1 cellular context compared by ENCODE assay signal in genomic region chr14:23286020-23286903, GRCh38.
A peak's percentile ranks its signal among the peaks of the same experiment; 100 is the strongest.
TF ChIP-seq lines count a peak whose summit lies in the region.

Gene HOMEZ (minus strand): TSS chr14:23286132. CDS start chr14:23285952, 180 bp downstream.

TF ChIP-seq in HepG2, 621 proteins besides CTCF, POLR2A, EP300 and RAD21 (continued from another document and continues in another):
- TF ChIP-seq CHD2 (IDR thresholded peaks at IDR 0.05; ENCODE audit: low read depth, low read length) (peak; percentile 77), ZFP36 (IDR thresholded peaks at IDR 0.05; ENCODE audit: borderline replicate concordance, low read depth, low read length, partially characterized antibody) (peak; percentile 36), SETDB1 (CRISPR knock-in tag; IDR thresholded peaks at IDR 0.05; ENCODE audit: borderline replicate concordance) (no peak), ZNF251 (CRISPR knock-in tag; IDR thresholded peaks at IDR 0.05) (peak; percentile 97), TBX3 (IDR thresholded peaks at IDR 0.05; ENCODE audit: borderline replicate concordance) (peak; percentile 6; the same call in 1 of the 2 replicates), SIN3B (IDR thresholded peaks at IDR 0.05; ENCODE audit: low read length) (no peak), BHLHE40 (IDR thresholded peaks at IDR 0.05; ENCODE audit: low read length) (peak; percentile 84), AFF4 (CRISPR knock-in tag; IDR thresholded peaks at IDR 0.05) (no peak), GLI4 (CRISPR knock-in tag; IDR thresholded peaks at IDR 0.05; ENCODE audit: borderline replicate concordance) (peak; percentile 75), ELF4 (CRISPR knock-in tag; IDR thresholded peaks at IDR 0.05; ENCODE audit: borderline replicate concordance) (peak; percentile 81; the same call in 1 of the 2 replicates), SAFB2 (CRISPR knock-in tag; IDR thresholded peaks at IDR 0.05; ENCODE audit: borderline replicate concordance, low read depth) (peak; percentile 88), ZNF567 (CRISPR knock-in tag; IDR thresholded peaks at IDR 0.05; ENCODE audit: borderline replicate concordance) (peak; percentile 55; the same call in 1 of the 2 replicates), ZNF670 (CRISPR knock-in tag; IDR thresholded peaks at IDR 0.05; ENCODE audit: borderline replicate concordance) (no peak; the same call in 1 of the 2 replicates), THAP9 (CRISPR knock-in tag; IDR thresholded peaks at IDR 0.05; ENCODE audit: borderline replicate concordance) (peak; percentile 83; the same call in 1 of the 2 replicates), ZSCAN20 (CRISPR knock-in tag; IDR thresholded peaks at IDR 0.05; ENCODE audit: borderline replicate concordance) (0 out of 2 replicates have a peak, but pooled peaks have one; percentile 58), FOXO4 (CRISPR knock-in tag; conservative IDR thresholded peaks at IDR 0.05) (no peak), ZNF883 (CRISPR knock-in tag; IDR thresholded peaks at IDR 0.05; ENCODE audit: not compliant biosample characterization) (peak; percentile 97), KMT2A (CRISPR knock-in tag; IDR thresholded peaks at IDR 0.05) (peak; percentile 80), MAFF (IDR thresholded peaks at IDR 0.05; ENCODE audit: low read depth, low read length) (no peak), MYPOP (CRISPR knock-in tag; IDR thresholded peaks at IDR 0.05) (peak; percentile 84), PAF1 (CRISPR knock-in tag; IDR thresholded peaks at IDR 0.05) (no peak), HOXA3 (CRISPR knock-in tag; IDR thresholded peaks at IDR 0.05) (peak; percentile 83), ASH2L (IDR thresholded peaks at IDR 0.05; ENCODE audit: insufficient read length, low read depth, low read length) (peak; percentile 98), NFKB2 (CRISPR knock-in tag; IDR thresholded peaks at IDR 0.05; ENCODE audit: borderline replicate concordance) (peak; percentile 86; the same call in 1 of the 2 replicates), DDIT3 (CRISPR knock-in tag; IDR thresholded peaks at IDR 0.05) (peak; percentile 77; the same call in 1 of the 2 replicates), SALL2 (CRISPR knock-in tag; IDR thresholded peaks at IDR 0.05) (peak; percentile 87), CCDC6 (CRISPR knock-in tag; IDR thresholded peaks at IDR 0.05) (peak; percentile 82), KLF11 (CRISPR knock-in tag; IDR thresholded peaks at IDR 0.05) (0 out of 2 replicates have a peak, but pooled peaks have one; percentile 43), ZNF615 (CRISPR knock-in tag; IDR thresholded peaks at IDR 0.05; ENCODE audit: borderline replicate concordance) (no peak), DR1 (CRISPR knock-in tag; IDR thresholded peaks at IDR 0.05) (peak; percentile 89; the same call in 1 of the 2 replicates), TOPORS (CRISPR knock-in tag; IDR thresholded peaks at IDR 0.05) (no peak), ZNF550 (CRISPR knock-in tag; IDR thresholded peaks at IDR 0.05; ENCODE audit: borderline replicate concordance) (0 out of 2 replicates have a peak, but pooled peaks have one; percentile 24), ZBTB42 (CRISPR knock-in tag; IDR thresholded peaks at IDR 0.05) (peak; percentile 18; the same call in 1 of the 2 replicates), ZNF629 (CRISPR knock-in tag; conservative IDR thresholded peaks at IDR 0.05) (peak; percentile 81), MTF1 (CRISPR knock-in tag; IDR thresholded peaks at IDR 0.05) (no peak), PHF8 (CRISPR knock-in tag; IDR thresholded peaks at IDR 0.05) (peak; percentile 90), ZFP62 (CRISPR knock-in tag; IDR thresholded peaks at IDR 0.05) (no peak), ZBTB7A (CRISPR knock-in tag; IDR thresholded peaks at IDR 0.05) (no peak), SMARCE1 (IDR thresholded peaks at IDR 0.05; ENCODE audit: borderline replicate concordance) (no peak), ZNF672 (CRISPR knock-in tag; IDR thresholded peaks at IDR 0.05) (no peak), ZNF224 (CRISPR knock-in tag; IDR thresholded peaks at IDR 0.05) (peak; percentile 52; the same call in 1 of the 2 replicates), U2AF1 (optimal IDR thresholded peaks at IDR 0.05; ENCODE audit: low read depth, low read length) (no peak), ATRX (CRISPR knock-in tag; IDR thresholded peaks at IDR 0.05; ENCODE audit: borderline replicate concordance) (no peak), NFE2L1 (CRISPR knock-in tag; IDR thresholded peaks at IDR 0.05; ENCODE audit: borderline replicate concordance) (peak; percentile 42; the same call in 1 of the 2 replicates), ZIK1 (CRISPR knock-in tag; IDR thresholded peaks at IDR 0.05; ENCODE audit: borderline replicate concordance, low read depth) (peak; percentile 64; the same call in 1 of the 2 replicates), ZNF776 (CRISPR knock-in tag; IDR thresholded peaks at IDR 0.05) (0 out of 2 replicates have a peak, but pooled peaks have one; percentile 63), ARID4A (CRISPR knock-in tag; IDR thresholded peaks at IDR 0.05; ENCODE audit: borderline replicate concordance) (peak; percentile 82), ZNF75D (CRISPR knock-in tag; IDR thresholded peaks at IDR 0.05; ENCODE audit: borderline replicate concordance) (no peak), HHEX (CRISPR knock-in tag; IDR thresholded peaks at IDR 0.05) (0 out of 2 replicates have a peak, but pooled peaks have one; percentile 23), ZNF430 (CRISPR knock-in tag; IDR thresholded peaks at IDR 0.05) (peak; percentile 88; the same call in 1 of the 2 replicates), FUBP1 (CRISPR knock-in tag; IDR thresholded peaks at IDR 0.05; ENCODE audit: borderline replicate concordance) (0 out of 2 replicates have a peak, but pooled peaks have one; percentile 62), NCOA2 (CRISPR knock-in tag; IDR thresholded peaks at IDR 0.05) (peak; percentile 7; the same call in 1 of the 2 replicates)
